ENCODE assay signal across 1 cellular context in the genomic region with DNA sequence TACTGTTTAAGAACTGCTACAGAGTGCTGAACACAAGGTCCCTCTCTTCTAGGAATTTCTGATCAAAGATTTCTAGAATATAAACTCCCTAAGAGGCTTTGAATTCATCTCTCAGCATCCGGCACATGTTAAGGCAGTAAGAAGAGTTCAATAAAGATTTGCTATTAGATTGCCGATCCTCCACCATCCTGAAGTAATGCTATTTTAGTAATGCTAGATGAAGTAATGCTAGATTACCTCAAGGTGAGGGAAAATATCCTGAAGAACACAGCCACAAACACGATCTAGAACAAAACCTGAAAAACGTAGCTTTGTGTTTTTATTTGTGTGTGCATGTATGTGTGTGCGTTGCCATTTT.
TF ChIP-seq lines count a peak whose summit lies in the region.

No MANE protein-coding gene starts in this region.

TF ChIP-seq in SK-N-SH treated with all-trans-retinoic acid at 6 μM for 48 hours, 23 proteins besides CTCF, POLR2A, EP300 and RAD21 (continued from another document):
- no peak for TF ChIP-seq BACH2 (CRISPR knock-in tag; IDR thresholded peaks at IDR 0.05; ENCODE audit: borderline replicate concordance)
- TF ChIP-seq RARB (CRISPR knock-in tag; IDR thresholded peaks at IDR 0.05) = no peak
- no peak for TF ChIP-seq TCF4 (CRISPR knock-in tag; IDR thresholded peaks at IDR 0.05; ENCODE audit: borderline replicate concordance)
